In the genomic region with DNA sequence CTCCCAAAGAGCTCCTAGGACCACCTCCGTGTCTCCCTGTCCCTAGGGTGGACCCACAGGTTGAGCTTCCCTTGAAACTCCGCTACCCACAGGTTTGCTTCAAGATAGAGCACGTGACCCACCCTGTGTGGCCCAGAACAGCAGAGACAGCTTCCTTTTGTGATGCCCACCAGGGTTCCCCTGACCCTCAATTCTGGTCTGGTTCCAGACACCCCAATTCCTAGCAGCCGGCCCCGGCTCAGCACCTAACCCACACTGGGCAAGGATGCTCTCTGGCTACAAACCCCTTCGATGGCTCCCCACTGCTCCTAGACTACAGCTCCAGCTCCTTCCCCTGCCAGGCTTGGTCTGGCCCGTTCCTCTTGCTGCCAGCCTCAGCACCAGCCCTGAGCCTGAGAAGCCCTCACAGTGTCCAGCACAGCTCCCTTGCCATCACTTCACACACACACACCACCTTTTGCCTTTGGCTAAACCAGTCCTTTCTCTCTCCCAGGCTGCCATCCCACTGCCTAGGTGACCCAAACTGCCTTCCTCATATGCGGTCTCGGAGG, we compare ENCODE assay signal across 1 cellular context.
TF ChIP-seq lines count a peak whose summit lies in the region.

No MANE protein-coding gene starts in this region.

TF ChIP-seq in H1, 55 proteins besides CTCF, POLR2A, EP300 and RAD21:
- TF ChIP-seq, protein P1, sequence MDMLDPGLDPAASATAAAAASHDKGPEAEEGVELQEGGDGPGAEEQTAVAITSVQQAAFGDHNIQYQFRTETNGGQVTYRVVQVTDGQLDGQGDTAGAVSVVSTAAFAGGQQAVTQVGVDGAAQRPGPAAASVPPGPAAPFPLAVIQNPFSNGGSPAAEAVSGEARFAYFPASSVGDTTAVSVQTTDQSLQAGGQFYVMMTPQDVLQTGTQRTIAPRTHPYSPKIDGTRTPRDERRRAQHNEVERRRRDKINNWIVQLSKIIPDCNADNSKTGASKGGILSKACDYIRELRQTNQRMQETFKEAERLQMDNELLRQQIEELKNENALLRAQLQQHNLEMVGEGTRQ (IDR thresholded peaks at IDR 0.05; ENCODE audit: low read length): no peak
- TF ChIP-seq NRF1 (IDR thresholded peaks at IDR 0.05; ENCODE audit: low read depth, low read length) (no peak), CBX5 (IDR thresholded peaks at IDR 0.05; ENCODE audit: low read depth, low read length) (no peak), NANOG (IDR thresholded peaks at IDR 0.05; ENCODE audit: insufficient read depth, low read depth, low read length, poor library complexity, severe bottlenecking) (no peak), CTBP2 (IDR thresholded peaks at IDR 0.05; ENCODE audit: borderline replicate concordance, insufficient read depth, insufficient read length, low read length) (no peak)
